In genomic region chr15:31004220-31004733, GRCh38 we compare ENCODE assay signal across 8 cellular contexts. TPM values are rescaled to one million over a fixed set of nuclear protein-coding genes. Genes with fewer than 3 reads are reported as not detected.
DNase-seq lines count a peak whose midpoint lies in the region; ATAC-seq and TF ChIP-seq lines count a peak whose summit lies in the region.

No MANE protein-coding gene starts in this region.

- peaks cover 4% of the 10 kb centered on the region for H3K4me1 Mint-ChIP-seq in activated CD4-positive, alpha-beta T cell treated with anti-CD3 and anti-CD28 coated beads for 36 hours
- H3K4me1 Mint-ChIP-seq in CD4-positive, alpha-beta T cell (ENCODE audit: low read depth), result peaks cover 7% of the 10 kb centered on the region
- peaks cover 14% of the 10 kb centered on the region for H3K4me1 Mint-ChIP-seq in activated T-cell treated with anti-CD3 and anti-CD28 coated beads, Interleukin-2, amount 50 U/mL, for 4 hours (ENCODE audit: low read depth)

- no peak for TF ChIP-seq POLR2A in NB4 (IDR thresholded peaks at IDR 0.05; ENCODE audit: extremely low read depth, insufficient read length)
- no peak for TF ChIP-seq POLR2A in heart left ventricle (IDR thresholded peaks at IDR 0.05)

- H3K4me3 ChIP-seq in NB4 (ENCODE audit: low read depth, low read length) (peak overlapping the region; percentile 16), heart left ventricle (peak overlapping the region in 1 of 12 donors; percentile 10)

- peak overlapping the region in 11 of 12 donors; percentile 9 to 71 (median 51) for H3K27ac ChIP-seq in heart left ventricle
- no peak overlapping the region for H3K27ac ChIP-seq in CD4-positive, alpha-beta T cell (ENCODE audit: low read depth, low read length)

- no peak overlapping the region for H3K4me3 Mint-ChIP-seq in activated CD4-positive, alpha-beta T cell treated with anti-CD3 and anti-CD28 coated beads for 36 hours
- no peak overlapping the region for H3K4me3 Mint-ChIP-seq in CD4-positive, alpha-beta T cell
- no peak overlapping the region for H3K4me3 Mint-ChIP-seq in activated T-cell treated with anti-CD3 and anti-CD28 coated beads, Interleukin-2, amount 50 U/mL, for 4 hours

- no peak overlapping the region for H3K27ac Mint-ChIP-seq in activated CD4-positive, alpha-beta T cell treated with anti-CD3 and anti-CD28 coated beads for 36 hours
- H3K27ac Mint-ChIP-seq in CD4-positive, alpha-beta T cell, result no peak overlapping the region

- no peaks in the 10 kb centered on the region for H3K36me3 ChIP-seq in heart left ventricle

- H3K9me3 Mint-ChIP-seq in activated CD4-positive, alpha-beta T cell treated with anti-CD3 and anti-CD28 coated beads for 36 hours (ENCODE audit: low read depth), result no peaks in the 10 kb centered on the region
- H3K9me3 Mint-ChIP-seq in CD4-positive, alpha-beta T cell, result no peaks in the 10 kb centered on the region
- H3K9me3 Mint-ChIP-seq in activated T-cell treated with anti-CD3 and anti-CD28 coated beads, Interleukin-2, amount 50 U/mL, for 4 hours, result no peaks in the 10 kb centered on the region

- CTCF ChIA-PET in activated CD4-positive, alpha-beta T cell treated with anti-CD3 and anti-CD28 coated beads for 36 hours (lab: Charles Lee), result no interaction called here
- CTCF ChIA-PET in CD4-positive, alpha-beta T cell (lab: Charles Lee), result no interaction called here

- H3K27me3 Mint-ChIP-seq in activated CD4-positive, alpha-beta T cell treated with anti-CD3 and anti-CD28 coated beads for 36 hours, result peaks cover 15% of the 10 kb centered on the region
- H3K27me3 Mint-ChIP-seq in CD4-positive, alpha-beta T cell, result peaks cover 37% of the 10 kb centered on the region
- H3K27me3 Mint-ChIP-seq in activated T-cell treated with anti-CD3 and anti-CD28 coated beads, Interleukin-2, amount 50 U/mL, for 4 hours (ENCODE audit: low read depth), result peaks cover 15% of the 10 kb centered on the region

- ATAC-seq in activated CD4-positive, alpha-beta T cell treated with anti-CD3 and anti-CD28 coated beads for 36 hours, result peak; percentile 39
- ATAC-seq in HG02642 (IDR thresholded peaks at IDR 0.05; ENCODE audit: poor library complexity, unreplicated experiment) (peak; percentile 92), heart left ventricle (peak; percentile 55 to 96 (median 75))
- no peak for ATAC-seq in CD4-positive, alpha-beta T cell (ENCODE audit: poor library complexity)
- ATAC-seq in activated T-cell treated with anti-CD3 and anti-CD28 coated beads, Interleukin-2, amount 50 U/mL, for 4 hours, result no peak

- H3K27me3 ChIP-seq in heart left ventricle, result no peaks in the 10 kb centered on the region
- H3K27me3 ChIP-seq in CD4-positive, alpha-beta T cell (ENCODE audit: control insufficient read depth, insufficient read depth, low read length), result peaks cover 16% of the 10 kb centered on the region

- DNase-seq in activated CD4-positive, alpha-beta T cell treated with anti-CD3 and anti-CD28 coated beads for 36 hours, result no peak
- DNase-seq in activated CD4-positive, alpha-beta T cell treated with anti-CD3 and anti-CD28 coated beads for 48 hours, result no peak
- peak; percentile 90 for DNase-seq in NB4 (ENCODE audit: low read depth)
- DNase-seq in heart left ventricle, result peak; percentile 55 to 80 (median 65)
- no peak for DNase-seq in CD4-positive, alpha-beta T cell
- DNase-seq in activated CD8-positive, alpha-beta memory T cell treated with anti-CD3 and anti-CD28 coated beads for 24 hours, result no peak
- no peak for DNase-seq in activated T-cell treated with anti-CD3 and anti-CD28 coated beads, Interleukin-2, amount 50 U/mL, for 4 hours

- H3K9me3 ChIP-seq in heart left ventricle, result no peaks in the 10 kb centered on the region
- no peaks in the 10 kb centered on the region for H3K9me3 ChIP-seq in CD4-positive, alpha-beta T cell (ENCODE audit: control insufficient read depth, low read length)

- TF ChIP-seq CTCF in NB4 (IDR thresholded peaks at IDR 0.05; ENCODE audit: low read depth, low read length) (no peak), heart left ventricle (IDR thresholded peaks at IDR 0.05) (no peak)
- no peak for TF ChIP-seq CTCF in CD4-positive, alpha-beta T cell (IDR thresholded peaks at IDR 0.05)

- POLR2A ChIA-PET in activated CD4-positive, alpha-beta T cell treated with anti-CD3 and anti-CD28 coated beads for 36 hours (lab: Charles Lee), result no interaction called here
- POLR2A ChIA-PET in CD4-positive, alpha-beta T cell (lab: Charles Lee), result no interaction called here

- H3K4me1 ChIP-seq in heart left ventricle, result peaks cover 0 to 24% (median 6%) of the 10 kb centered on the region in 12 donors

- intact Hi-C loops in activated CD4-positive, alpha-beta T cell treated with anti-CD3 and anti-CD28 coated beads for 36 hours (cut with DNase I, micrococcal nuclease), result no loop called here
- intact Hi-C loops in heart left ventricle (cut with DNase I), result loop anchor here in 2 of 10 donors (10.0 kb wide), 2 partner anchors 61 to 321 kb away; partner anchors contain the start of gene KLF13 (in 1 of the 2)
- intact Hi-C loops in CD4-positive, alpha-beta T cell (cut with DNase I, micrococcal nuclease), result no loop called here

- H3K36me3 Mint-ChIP-seq in activated CD4-positive, alpha-beta T cell treated with anti-CD3 and anti-CD28 coated beads for 36 hours (ENCODE audit: low read depth), result no peaks in the 10 kb centered on the region
- no peaks in the 10 kb centered on the region for H3K36me3 Mint-ChIP-seq in CD4-positive, alpha-beta T cell (ENCODE audit: low read depth)
- H3K36me3 Mint-ChIP-seq in activated T-cell treated with anti-CD3 and anti-CD28 coated beads, Interleukin-2, amount 50 U/mL, for 4 hours (ENCODE audit: insufficient read depth), result no peaks in the 10 kb centered on the region

- 23 to 32% (median 27%) methylated on average over 5 of the region's 5 CpGs for WGBS in heart left ventricle, 4 donors

RNA-seq across cellular contexts. Expression of gene MTMR10, which starts 12.8 kb away (rescaled TPM):
- total RNA-seq in activated CD4-positive, alpha-beta T cell treated with anti-CD3 and anti-CD28 coated beads for 36 hours, result 10 to 100 TPM; 10.1 to 17.6 TPM
- total RNA-seq in heart left ventricle, result 10 to 100 TPM; 14.4 to 38.9 (median 27.8) TPM
- 10 to 100 TPM in 1 of 2 donors, 1 to 10 TPM in 1; 8.6 to 22.6 TPM for polyA plus RNA-seq in heart left ventricle
- 10 to 100 TPM; 41.2 to 42.0 TPM for total RNA-seq in CD4-positive, alpha-beta T cell
- total RNA-seq in activated T-cell treated with anti-CD3 and anti-CD28 coated beads, Interleukin-2, amount 50 U/mL, for 4 hours, result 10 to 100 TPM in 2 of 3 donors, 1 to 10 TPM in 1; 9.1 to 12.3 (median 10.8) TPM

Comparison
In these comparisons a context has a peak if more than half of its experiments do, and no peak if none do; other contexts are left out.
1. ATAC-seq: peak in activated CD4-positive, alpha-beta T cell treated with anti-CD3 and anti-CD28 coated beads for 36 hours (single experiment), HG02642 (single experiment) and heart left ventricle (4 of 4); none in CD4-positive, alpha-beta T cell (single experiment) and activated T-cell treated with anti-CD3 and anti-CD28 coated beads, Interleukin-2, amount 50 U/mL, for 4 hours (0 of 2).
2. DNase-seq: peak in NB4 (single experiment) and heart left ventricle (5 of 5); none in activated CD4-positive, alpha-beta T cell treated with anti-CD3 and anti-CD28 coated beads for 36 hours (single experiment), activated CD4-positive, alpha-beta T cell treated with anti-CD3 and anti-CD28 coated beads for 48 hours (single experiment), CD4-positive, alpha-beta T cell (0 of 10), activated CD8-positive, alpha-beta memory T cell treated with anti-CD3 and anti-CD28 coated beads for 24 hours (single experiment) and activated T-cell treated with anti-CD3 and anti-CD28 coated beads, Interleukin-2, amount 50 U/mL, for 4 hours (single experiment).